ENCODE assay signal across 24 cellular contexts in the genomic region with DNA sequence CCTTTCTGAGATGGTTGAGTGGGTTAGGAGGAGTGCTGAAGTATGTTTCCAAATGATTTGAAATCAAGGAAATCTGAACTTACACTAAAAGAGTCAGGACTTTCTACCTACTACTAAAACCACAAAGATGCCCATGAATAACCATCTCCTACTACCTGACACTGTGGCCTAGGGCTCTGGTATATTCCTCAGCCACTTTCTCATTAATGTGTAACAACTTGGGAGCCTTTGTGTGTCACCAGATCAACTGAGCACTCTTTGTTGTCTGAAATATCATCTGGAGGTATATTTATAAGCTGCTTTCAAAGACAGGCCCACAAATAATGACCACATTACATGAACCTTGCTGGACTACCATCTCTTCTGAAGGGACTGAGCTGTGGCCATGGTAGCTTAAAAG.
"Had no signal": no experiment of that assay in that cellular context is flagged by ENCODE, and none has a peak within 500 bp of the region (broad histone marks: within the 10 kb centered on the region; RNA-seq: fewer than 3 reads in every experiment).

No MANE protein-coding gene starts in this region.

- H3K27me3 ChIP-seq: stomach, testis, thyroid gland, transverse colon, upper lobe of left lung, vagina had no signal

- H3K36me3 ChIP-seq: thyroid gland, transverse colon, vagina had no signal

- ATAC-seq: naive thymus-derived CD8-positive, alpha-beta T cell; right cardiac atrium; stimulated activated naive B cell treated with anti-CD40 and anti-IgM and Interleukin-4, amounts not matched to agents 10 μg/mL and 1 μg/mL and 100 μg/mL, for 72 hours; stimulated activated naive CD8-positive, alpha-beta T cell treated with anti-CD3 and anti-CD28 coated beads, Interleukin-15, Interleukin-2, amounts not matched to agents 100 U/mL and 50 U/mL, for 24 hours had no signal

- H3K9me3 ChIP-seq: left ventricle myocardium inferior, stomach, testis, thyroid gland, transverse colon, upper lobe of left lung, vagina had no signal

- DNase-seq: hippocampal formation; left ventricle myocardium inferior; naive thymus-derived CD8-positive, alpha-beta T cell; occipital lobe; retina; right cardiac atrium; stimulated activated CD4-positive, alpha-beta T cell treated with anti-CD3 and anti-CD28 coated beads, Interleukin-1b, Interleukin-23, amount 100 ng/mL, for 48 hours; stimulated activated CD4-positive, alpha-beta T cell treated with anti-CD3 and anti-CD28 coated beads, Interleukin-2, amount 100 ng/mL, for 48 hours; stimulated activated CD4-positive, alpha-beta T cell treated with anti-CD3 and anti-CD28 coated beads, Interleukin-4, amount 100 ng/mL, for 4 hours; stimulated activated CD8-positive, alpha-beta memory T cell treated with anti-CD3 and anti-CD28 coated beads, Interleukin-4, amount 100 ng/mL, for 48 hours; stimulated activated naive B cell treated with anti-CD40 and anti-IgM and Interleukin-4, amounts not matched to agents 10 μg/mL and 1 μg/mL and 100 μg/mL, for 72 hours; stimulated activated naive CD8-positive, alpha-beta T cell treated with anti-CD3 and anti-CD28 coated beads, Interleukin-15, Interleukin-2, amounts not matched to agents 100 U/mL and 50 U/mL, for 24 hours; stomach; testis; transverse colon; upper lobe of left lung had no signal

- H3K27ac ChIP-seq: left ventricle myocardium inferior, parathyroid adenoma, stomach, testis, thyroid gland, transverse colon, upper lobe of left lung, vagina had no signal

- H3K79me2 ChIP-seq: parathyroid adenoma had no signal

- H3K9ac ChIP-seq: parathyroid adenoma had no signal

- H2AFZ ChIP-seq: parathyroid adenoma had no signal

- H3K4me2 ChIP-seq: smooth muscle cell had no signal

- H3K27ac Mint-ChIP-seq: naive thymus-derived CD8-positive, alpha-beta T cell; progenitor cell of endocrine pancreas; stimulated activated naive B cell treated with anti-CD40 and anti-IgM and Interleukin-4, amounts not matched to agents 10 μg/mL and 1 μg/mL and 100 μg/mL, for 72 hours had no signal

- H3K4me3 ChIP-seq: left ventricle myocardium inferior, lung, smooth muscle cell, stomach, testis, thyroid gland, transverse colon, upper lobe of left lung, vagina had no signal

- H3K9me3 Mint-ChIP-seq: naive thymus-derived CD8-positive, alpha-beta T cell; nephron; neural crest cell had no signal

- H3K4me1 ChIP-seq: thyroid gland had no signal

- H3K4me3 Mint-ChIP-seq: naive thymus-derived CD8-positive, alpha-beta T cell; nephron; neural crest cell; stimulated activated naive B cell treated with anti-CD40 and anti-IgM and Interleukin-4, amounts not matched to agents 10 μg/mL and 1 μg/mL and 100 μg/mL, for 72 hours had no signal

- H3K27me3 Mint-ChIP-seq: naive thymus-derived CD8-positive, alpha-beta T cell; progenitor cell of endocrine pancreas; stimulated activated naive B cell treated with anti-CD40 and anti-IgM and Interleukin-4, amounts not matched to agents 10 μg/mL and 1 μg/mL and 100 μg/mL, for 72 hours had no signal
